ENCODE assay signal across 10 cellular contexts in the genomic region with DNA sequence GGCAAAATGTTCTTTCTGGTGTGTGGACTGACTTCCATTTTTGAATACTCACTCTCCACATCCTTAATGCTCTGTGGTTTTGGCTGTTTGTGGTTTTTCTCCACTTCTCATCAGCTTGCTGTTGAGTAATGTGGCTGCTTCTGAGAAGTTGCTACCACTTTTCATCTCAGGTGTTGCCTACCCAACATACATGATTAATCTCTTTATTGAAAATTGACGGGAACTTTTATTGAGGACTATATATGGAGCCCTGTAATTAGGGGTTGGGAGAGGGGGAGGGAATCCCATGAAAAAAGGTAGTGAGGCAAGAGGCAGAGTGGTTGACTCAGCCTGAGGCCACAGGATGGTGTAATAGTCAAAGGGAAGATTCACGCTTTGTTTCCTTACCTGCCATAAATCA. TPM values are rescaled to one million over a fixed set of nuclear protein-coding genes. Genes with fewer than 3 reads are reported as not detected.
DNase-seq lines count a peak whose midpoint lies in the region; ATAC-seq, FAIRE-seq and TF ChIP-seq lines count a peak whose summit lies in the region.
"Had no signal": no experiment of that assay in that cellular context is flagged by ENCODE, and none has a peak within 500 bp of the region (broad histone marks: within the 10 kb centered on the region; RNA-seq: fewer than 3 reads in every experiment).

No MANE protein-coding gene starts in this region.

- H3K9me3 ChIP-seq in astrocyte (ENCODE audit: insufficient read depth, low read depth, low read length) = no peaks in the 10 kb centered on the region
- H3K9me3 ChIP-seq in spleen = peaks cover 0 to 4% (median 0%) of the 10 kb centered on the region in 8 donors
- H3K9me3 ChIP-seq in left ventricle myocardium inferior (replicated peaks) = peaks cover 17% of the 10 kb centered on the region

- no peaks in the 10 kb centered on the region for H4K20me1 ChIP-seq in astrocyte (ENCODE audit: insufficient read depth, low read length)

- no peaks in the 10 kb centered on the region for H3K79me2 ChIP-seq in astrocyte (ENCODE audit: insufficient read depth, low read length)

- H3K4me1 ChIP-seq in astrocyte (ENCODE audit: insufficient read depth, low read length) (no peaks in the 10 kb centered on the region), spleen (peaks cover 7 to 46% (median 21%) of the 10 kb centered on the region in 6 donors), left ventricle myocardium inferior (peaks cover 5% of the 10 kb centered on the region)

- H3K4me3 ChIP-seq in astrocyte (ENCODE audit: insufficient read depth, low read depth, low read length) (no peak overlapping the region), spleen (peak overlapping the region in 1 of 8 donors; percentile 13), left ventricle myocardium inferior (no peak overlapping the region)

- no peaks in the 10 kb centered on the region for H3K36me3 Mint-ChIP-seq in astrocyte (ENCODE audit: low read depth, unreplicated experiment)

- H3K36me3 ChIP-seq in astrocyte (ENCODE audit: insufficient read depth, low read length) (no peaks in the 10 kb centered on the region), spleen (no peaks in the 10 kb centered on the region), left ventricle myocardium inferior (no peaks in the 10 kb centered on the region)

- H3K27me3 ChIP-seq in astrocyte (ENCODE audit: insufficient read depth, low read length) = no peaks in the 10 kb centered on the region
- no peaks in the 10 kb centered on the region for H3K27me3 ChIP-seq in spleen (replicated peaks in 1 of 7)
- H3K27me3 ChIP-seq in left ventricle myocardium inferior (ENCODE audit: low read depth) = no peaks in the 10 kb centered on the region

- H3K27ac ChIP-seq in astrocyte (ENCODE audit: low read depth, low read length) = no peak overlapping the region
- H3K27ac ChIP-seq in spleen = peak overlapping the region in 7 of 8 donors; percentile 53 to 82 (median 76)
- no peak overlapping the region for H3K27ac ChIP-seq in left ventricle myocardium inferior (replicated peaks)

- no peak overlapping the region for H3K4me2 ChIP-seq in astrocyte (ENCODE audit: low read length)

- no peak overlapping the region for H3K4me3 Mint-ChIP-seq in astrocyte (ENCODE audit: unreplicated experiment)

- 23 to 38% (median 28%) methylated on average over 2 of the region's 2 CpGs for WGBS in spleen, 5 donors

- no peak overlapping the region for H2AFZ ChIP-seq in astrocyte (ENCODE audit: low read depth, low read length)

- no peak for TF ChIP-seq POLR2A in spleen (IDR thresholded peaks at IDR 0.05)

- peaks cover 8% of the 10 kb centered on the region for H3K4me1 Mint-ChIP-seq in astrocyte (ENCODE audit: low read depth, unreplicated experiment)

- TF ChIP-seq CTCF in astrocyte (IDR thresholded peaks at IDR 0.05; ENCODE audit: insufficient read depth, low read depth, low read length) (no peak), spleen (IDR thresholded peaks at IDR 0.05 in 8 of 11, conservative IDR thresholded peaks at IDR 0.05 in 3 of 11) (no peak), left ventricle myocardium inferior (IDR thresholded peaks at IDR 0.05; ENCODE audit: borderline replicate concordance) (no peak)

- peaks cover 8% of the 10 kb centered on the region for H3K9me3 Mint-ChIP-seq in astrocyte (ENCODE audit: unreplicated experiment)

- DNase-seq in activated T-cell treated with anti-CD3 and anti-CD28 coated beads for 24 hours (ENCODE audit: low read depth) (peak; percentile 11), MV-4-11 (lab: John Stamatoyannopoulos, UW) (peak; percentile 93), astrocyte (ENCODE audit: low read depth) (peak; percentile 70), spleen (no peak), left ventricle myocardium inferior (no peak)
- no peak for DNase-seq in activated T-cell treated with anti-CD3 and anti-CD28 coated beads, Interleukin-2, amount 50 U/mL, for 1 hour

- ATAC-seq in GM19395 (IDR thresholded peaks at IDR 0.05; ENCODE audit: unreplicated experiment) (no peak), GM21576 (IDR thresholded peaks at IDR 0.05; ENCODE audit: unreplicated experiment) (no peak)

- H3K27ac Mint-ChIP-seq in astrocyte (ENCODE audit: unreplicated experiment) = peak overlapping the region; percentile 87

- no peak for FAIRE-seq in astrocyte (lab: Jason Lieb, UNC)

- no peak overlapping the region for H3K9ac ChIP-seq in astrocyte (ENCODE audit: low read length)

- intact Hi-C loops in spleen (cut with DNase I; ENCODE audit: low total_unique reads) (no loop called here), left ventricle myocardium inferior (cut with micrococcal nuclease) (no loop called here)

- H3K27me3 Mint-ChIP-seq in astrocyte (ENCODE audit: low read depth, unreplicated experiment) = no peaks in the 10 kb centered on the region

RNA-seq across cellular contexts. Expression of gene IL22RA2, which starts 17.6 kb away (rescaled TPM):
- not detected in 2 replicates for total RNA-seq in astrocyte
- 1 to 10 TPM in 1 of 7 donors, under 1 TPM in 2, not detected in 4; 0.19 to 2.1 (median 0.25) TPM for total RNA-seq in spleen
- polyA plus RNA-seq in spleen = under 1 TPM in 2 of 3 donors, not detected in 1; 0.06 to 0.07 TPM
- total RNA-seq in left ventricle myocardium inferior = not detected
- polyA plus RNA-seq: AG04450, neural cell had no signal

Comparison
In these comparisons a context has a peak if more than half of its experiments do, and no peak if none do; other contexts are left out.
1. DNase-seq: peak in activated T-cell treated with anti-CD3 and anti-CD28 coated beads for 24 hours (single experiment), MV-4-11 (single experiment) and astrocyte (single experiment); none in activated T-cell treated with anti-CD3 and anti-CD28 coated beads, Interleukin-2, amount 50 U/mL, for 1 hour (single experiment), spleen (single experiment) and left ventricle myocardium inferior (single experiment).
2. H3K27ac ChIP-seq: peak in spleen (7 of 8); none in astrocyte (single experiment) and left ventricle myocardium inferior (single experiment).